10 cellular contexts compared by ENCODE assay signal in the genomic region with DNA sequence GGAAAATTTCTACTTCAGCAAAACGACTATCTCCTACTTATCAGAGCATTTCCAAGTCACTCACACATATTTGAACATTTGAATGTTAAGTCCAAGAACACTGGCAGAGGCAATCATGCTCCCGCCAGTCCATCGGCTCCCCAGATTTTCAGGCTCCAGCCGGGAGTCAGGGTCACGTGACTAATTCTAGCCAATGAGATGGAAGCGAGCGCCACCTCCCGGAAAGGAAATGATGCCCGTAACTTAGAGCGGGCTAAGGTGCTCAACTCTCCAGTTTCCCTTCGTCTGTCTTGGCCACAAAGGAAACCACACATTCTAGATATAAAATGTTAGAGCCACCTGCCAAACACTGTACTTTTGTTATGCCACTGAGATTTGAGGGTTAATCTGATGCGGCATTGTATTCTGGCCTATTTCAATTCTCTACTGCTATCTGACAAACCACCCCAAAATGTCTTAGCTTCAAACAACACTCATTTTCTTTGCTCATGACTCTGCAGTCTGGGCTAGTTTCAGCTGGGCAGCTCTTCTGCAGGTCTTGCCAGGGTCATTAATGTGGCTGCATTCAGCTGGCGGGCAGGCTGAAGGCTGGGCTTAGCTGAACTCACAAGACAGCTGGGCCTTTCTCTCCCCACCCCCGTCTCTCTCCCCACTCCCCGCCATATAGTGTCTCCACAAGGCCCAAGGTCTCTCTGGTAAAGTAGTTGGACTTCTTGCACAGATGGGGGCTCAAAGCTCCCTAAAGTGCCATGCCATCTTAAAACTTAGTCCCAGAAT. TPM values are rescaled to one million over a fixed set of nuclear protein-coding genes. Genes with fewer than 3 reads are reported as not detected.
DNase-seq lines count a peak whose midpoint lies in the region; ATAC-seq and TF ChIP-seq lines count a peak whose summit lies in the region.
"Had no signal": no experiment of that assay in that cellular context is flagged by ENCODE, and none has a peak within 500 bp of the region (broad histone marks: within the 10 kb centered on the region; RNA-seq: fewer than 3 reads in every experiment).

No MANE protein-coding gene starts in this region.

- H3K4me1 ChIP-seq in testis, result no peaks in the 10 kb centered on the region

- H3K4me3 ChIP-seq in testis, result peak overlapping the region; percentile 15 to 29

- peak overlapping the region; percentile 57 for H3K4me3 Mint-ChIP-seq in T-helper 1 cell treated with Interleukin-12 subunit alpha and Interleukin-12 subunit beta and Interleukin-4 antibody, amounts not matched to agents 30 μg/mL and 1 μg/mL, for 36 hours
- H3K4me3 Mint-ChIP-seq: dendritic cell treated with granulocyte-macrophage colony-stimulating factor and Interleukin-4, amounts not matched to agents 40 ng/mL and 50 ng/mL, for 4 days had no signal

- no peaks in the 10 kb centered on the region for H3K27me3 ChIP-seq in testis

- H3K4me1 Mint-ChIP-seq in T-helper 1 cell treated with Interleukin-12 subunit alpha and Interleukin-12 subunit beta and Interleukin-4 antibody, amounts not matched to agents 30 μg/mL and 1 μg/mL, for 36 hours (ENCODE audit: low read depth), result peaks cover 9% of the 10 kb centered on the region

- no peaks in the 10 kb centered on the region for H3K36me3 ChIP-seq in testis (ENCODE audit: low read depth, missing control alignments)

- no peaks in the 10 kb centered on the region for H3K9me3 ChIP-seq in testis

- no peak for ATAC-seq in HG03097 (IDR thresholded peaks at IDR 0.05; ENCODE audit: low FRiP score, unreplicated experiment)
- no peak for ATAC-seq in HG03439 (IDR thresholded peaks at IDR 0.05; ENCODE audit: unreplicated experiment)

- peak; percentile 77 for DNase-seq in activated effector memory CD4-positive, alpha-beta T cell treated with anti-CD3 and anti-CD28 coated beads, Interleukin-2, amount 50 U/mL, for 16 hours
- DNase-seq in activated effector memory CD4-positive, alpha-beta T cell treated with Interleukin-2 at 50 U/mL for 16 hours, result no peak
- DNase-seq in germinal center (ENCODE audit: low spot score) (peak; percentile 86), testis (peak; percentile 76), DMS79 treated with DMSO at 0.1 percent for 48 hours (lab: John Stamatoyannopoulos, UW) (no peak)
- DNase-seq: NCI-H146 had no signal

- H3K9me3 Mint-ChIP-seq in T-helper 1 cell treated with Interleukin-12 subunit alpha and Interleukin-12 subunit beta and Interleukin-4 antibody, amounts not matched to agents 30 μg/mL and 1 μg/mL, for 36 hours, result no peaks in the 10 kb centered on the region
- H3K9me3 Mint-ChIP-seq: dendritic cell treated with granulocyte-macrophage colony-stimulating factor and Interleukin-4, amounts not matched to agents 40 ng/mL and 50 ng/mL, for 4 days had no signal

- no peak for TF ChIP-seq POLR2A in testis (IDR thresholded peaks at IDR 0.05)

- H3K36me3 Mint-ChIP-seq in T-helper 1 cell treated with Interleukin-12 subunit alpha and Interleukin-12 subunit beta and Interleukin-4 antibody, amounts not matched to agents 30 μg/mL and 1 μg/mL, for 36 hours (ENCODE audit: low read depth), result no peaks in the 10 kb centered on the region

- H3K27ac Mint-ChIP-seq in T-helper 1 cell treated with Interleukin-12 subunit alpha and Interleukin-12 subunit beta and Interleukin-4 antibody, amounts not matched to agents 30 μg/mL and 1 μg/mL, for 36 hours, result no peak overlapping the region
- H3K27ac Mint-ChIP-seq: dendritic cell treated with granulocyte-macrophage colony-stimulating factor and Interleukin-4, amounts not matched to agents 40 ng/mL and 50 ng/mL, for 4 days had no signal

- TF ChIP-seq CTCF in testis (IDR thresholded peaks at IDR 0.05), result no peak

- H3K27me3 Mint-ChIP-seq in T-helper 1 cell treated with Interleukin-12 subunit alpha and Interleukin-12 subunit beta and Interleukin-4 antibody, amounts not matched to agents 30 μg/mL and 1 μg/mL, for 36 hours (ENCODE audit: low read depth), result peaks cover 12% of the 10 kb centered on the region

- 62 to 81% methylated on average over 14 to 15 of the region's 15 CpGs for WGBS in testis, 2 donors

- intact Hi-C loops in testis (cut with DNase I; ENCODE audit: low total_unique reads), result no loop called here

- no peak overlapping the region for H3K27ac ChIP-seq in testis

RNA-seq across cellular contexts. Expression of a gene that starts 16.5 kb away (rescaled TPM):
- 1 to 10 TPM in 1 of 2 donors, under 1 TPM in 1; 0.63 to 1.3 TPM for total RNA-seq in testis
- 5.2 TPM for polyA plus RNA-seq in testis (ENCODE audit: insufficient read depth, low read depth, low replicate concordance)

RNA-seq across cellular contexts. Expression of a gene that starts 58.9 kb away (rescaled TPM):
- 100 to 1,000 TPM; 566 to 691 TPM for total RNA-seq in testis
- 285 TPM for polyA plus RNA-seq in testis (ENCODE audit: insufficient read depth, low read depth, low replicate concordance)

Comparison
In these comparisons a context has a peak if more than half of its experiments do, and no peak if none do; other contexts are left out.
1. DNase-seq: peak in activated effector memory CD4-positive, alpha-beta T cell treated with anti-CD3 and anti-CD28 coated beads, Interleukin-2, amount 50 U/mL, for 16 hours (single experiment), germinal center (single experiment) and testis (single experiment); none in activated effector memory CD4-positive, alpha-beta T cell treated with Interleukin-2 at 50 U/mL for 16 hours (single experiment) and DMS79 treated with DMSO at 0.1 percent for 48 hours (single experiment).